ENCODE assay signal across 14 cellular contexts in genomic region chr15:67917037-67917436, GRCh38.
A peak's percentile ranks its signal among the peaks of the same experiment; 100 is the strongest.
DNase-seq lines count a peak whose midpoint lies in the region; ATAC-seq and TF ChIP-seq lines count a peak whose summit lies in the region.
"Had no signal": no experiment of that assay in that cellular context is flagged by ENCODE, and none has a peak within 500 bp of the region (broad histone marks: within the 10 kb centered on the region; RNA-seq: fewer than 3 reads in every experiment).

No MANE protein-coding gene starts in this region.

- CTCF ChIA-PET in HEK293 (lab: Yijun Ruan, JAX) = interaction anchor here (0.6 to 1.3 kb wide), 3 partner anchors 54 to 268 kb away, joined by 3 read pairs; no protein-coding TSS in a partner anchor

- no peak overlapping the region for H3K27ac ChIP-seq in HEK293 (ENCODE audit: extremely low read depth, low read depth, low read length)
- H3K27ac ChIP-seq in left lung = no peak overlapping the region
- H3K27ac ChIP-seq in skeletal muscle tissue (ENCODE audit: low read depth, low read length) = peak overlapping the region; percentile 88
- H3K27ac ChIP-seq: skin epidermis had no signal

- H3K4me3 ChIP-seq in HEK293 (ENCODE audit: low read depth, low read length) (no peak overlapping the region), left lung (no peak overlapping the region), skeletal muscle tissue (ENCODE audit: low read length in 3 of 3) (peak overlapping the region in 1 of 3 donors; percentile 2)
- H3K4me3 ChIP-seq: K562, skin epidermis had no signal

- H3K27me3 ChIP-seq in left lung = no peaks in the 10 kb centered on the region
- no peaks in the 10 kb centered on the region for H3K27me3 ChIP-seq in skeletal muscle tissue (ENCODE audit: control insufficient read depth in 3 of 3, insufficient read depth in 3 of 3, low read length in 3 of 3)

- DNase-seq in cerebellar cortex (ENCODE audit: low spot score) = peak; percentile 81
- DNase-seq in left lung = no peak
- DNase-seq in activated T-cell treated with anti-CD3 and anti-CD28 coated beads for 4 hours = no peak
- no peak for DNase-seq in RPMI8226
- DNase-seq: effector CD4-positive, alpha-beta T cell; midbrain; NCI-H2171 treated with DMSO at 0.1 percent for 48 hours had no signal

- peak overlapping the region in 2 of 3 donors; percentile 26 to 33 for H3K9ac ChIP-seq in skeletal muscle tissue (ENCODE audit: low read depth in 1 of 3, low read length in 3 of 3)

- intact Hi-C loops in left lung (cut with DNase I) = no loop called here

- no peaks in the 10 kb centered on the region for H3K9me3 ChIP-seq in HEK293 (ENCODE audit: control insufficient read depth, insufficient read depth, low read depth, low read length)
- H3K9me3 ChIP-seq in left lung = peaks cover 3 to 10% of the 10 kb centered on the region in 2 donors
- H3K9me3 ChIP-seq in skeletal muscle tissue (ENCODE audit: control insufficient read depth in 3 of 3, low read length in 3 of 3) = no peaks in the 10 kb centered on the region

- ATAC-seq in left lung (peak; percentile 13), HG03442 (IDR thresholded peaks at IDR 0.05; ENCODE audit: unreplicated experiment) (no peak), HG02759 (IDR thresholded peaks at IDR 0.05; ENCODE audit: unreplicated experiment) (no peak)
- ATAC-seq: HCT116, K562 had no signal

- peaks cover 14% of the 10 kb centered on the region for H3K4me1 ChIP-seq in HEK293 (ENCODE audit: control insufficient read depth, insufficient read depth, low read length)
- H3K4me1 ChIP-seq in left lung = peaks cover 6 to 15% of the 10 kb centered on the region in 2 donors
- peaks cover 25 to 31% (median 25%) of the 10 kb centered on the region in 3 donors for H3K4me1 ChIP-seq in skeletal muscle tissue (ENCODE audit: control insufficient read depth in 3 of 3, insufficient read depth in 3 of 3, low read length in 3 of 3)

- POLR2A ChIA-PET in HEK293 (lab: Yijun Ruan, JAX) = interaction anchor here (0.9 kb wide), 1 partner anchor 11 kb away, joined by 3 read pairs; no protein-coding TSS in a partner anchor

- TF ChIP-seq CTCF in HEK293 (tag by site-specific recombination; IDR thresholded peaks at IDR 0.05) = no peak
- no peak for TF ChIP-seq CTCF in left lung (IDR thresholded peaks at IDR 0.05)

- H3K36me3 ChIP-seq in HEK293 (ENCODE audit: control insufficient read depth in 2 of 2, insufficient read depth in 1 of 2, low read length in 2 of 2) = no peaks in the 10 kb centered on the region
- H3K36me3 ChIP-seq in left lung = no peaks in the 10 kb centered on the region
- H3K36me3 ChIP-seq in skeletal muscle tissue (ENCODE audit: control insufficient read depth in 3 of 3, insufficient read depth in 3 of 3, low read length in 3 of 3) = no peaks in the 10 kb centered on the region

TF ChIP-seq in HEK293, 187 proteins besides CTCF, POLR2A, EP300 and RAD21:
- TF ChIP-seq ZNF433 (tag by site-specific recombination; IDR thresholded peaks at IDR 0.05; ENCODE audit: low read depth) = no peak
- peak; percentile 59; the same call in 1 of the 2 replicates for TF ChIP-seq PRDM10 (tag by site-specific recombination; IDR thresholded peaks at IDR 0.05)
